ENCODE assay signal across 8 cellular contexts in genomic region chr13:84137292-84137691, GRCh38.
DNase-seq lines count a peak whose midpoint lies in the region; ATAC-seq and TF ChIP-seq lines count a peak whose summit lies in the region.

No MANE protein-coding gene starts in this region.

- H4K20me1 ChIP-seq in hepatocyte (ENCODE audit: insufficient read depth, poor library complexity, severe bottlenecking), result no peaks in the 10 kb centered on the region

- peak; percentile 98 to 100 for ATAC-seq in CD4-positive, CD25-positive, alpha-beta regulatory T cell (ENCODE audit: low read depth in 2 of 2)
- peak; percentile 87 for ATAC-seq in GM21526 (IDR thresholded peaks at IDR 0.05; ENCODE audit: low FRiP score, unreplicated experiment)

- DNase-seq in CD4-positive, CD25-positive, alpha-beta regulatory T cell, result peak; percentile 45 to 94 (median 79)
- DNase-seq in KG1 (lab: John Stamatoyannopoulos, UW), result peak; percentile 45
- no peak for DNase-seq in activated T-cell treated with anti-CD3 and anti-CD28 coated beads, Interleukin-2, amount 50 U/mL, for 24 hours
- DNase-seq in stimulated activated CD4-positive, alpha-beta T cell treated with anti-CD3 and anti-CD28 coated beads, Interleukin-12 subunit alpha, Interleukin-12 subunit beta, amount 100 ng/mL, for 48 hours (ENCODE audit: low read depth in 2 of 3, low spot score in 1 of 3), result peak in 2 of 3 donors; percentile 5 to 25
- no peak for DNase-seq in nephron progenitor cell
- DNase-seq in hepatocyte (ENCODE audit: low spot score), result no peak
- DNase-seq in dedifferentiated amniotic fluid mesenchymal stem cell (ENCODE audit: extremely low spot score), result no peak

- H3K36me3 Mint-ChIP-seq in CD4-positive, CD25-positive, alpha-beta regulatory T cell, result no peaks in the 10 kb centered on the region
- no peaks in the 10 kb centered on the region for H3K36me3 Mint-ChIP-seq in activated T-cell treated with anti-CD3 and anti-CD28 coated beads, Interleukin-2, amount 50 U/mL, for 24 hours (ENCODE audit: low read depth)
- H3K36me3 Mint-ChIP-seq in nephron progenitor cell (ENCODE audit: low read depth), result no peaks in the 10 kb centered on the region

- no peaks in the 10 kb centered on the region for H3K27me3 ChIP-seq in CD4-positive, CD25-positive, alpha-beta regulatory T cell (ENCODE audit: control insufficient read depth, insufficient read depth, low read length)
- H3K27me3 ChIP-seq in hepatocyte, result no peaks in the 10 kb centered on the region

- H3K4me2 ChIP-seq in hepatocyte, result no peak overlapping the region

- H3K9me3 Mint-ChIP-seq in CD4-positive, CD25-positive, alpha-beta regulatory T cell, result peaks cover 0 to 1% (median 0%) of the 10 kb centered on the region in 7 donors
- no peaks in the 10 kb centered on the region for H3K9me3 Mint-ChIP-seq in activated T-cell treated with anti-CD3 and anti-CD28 coated beads, Interleukin-2, amount 50 U/mL, for 24 hours
- H3K9me3 Mint-ChIP-seq in nephron progenitor cell, result no peaks in the 10 kb centered on the region

- no peaks in the 10 kb centered on the region for H3K9me2 ChIP-seq in hepatocyte (replicated peaks; ENCODE audit: insufficient read depth)

- H3K4me3 ChIP-seq in CD4-positive, CD25-positive, alpha-beta regulatory T cell (ENCODE audit: low read depth, low read length), result peak overlapping the region; percentile 79
- H3K4me3 ChIP-seq in hepatocyte, result no peak overlapping the region

- peak overlapping the region; percentile 62 to 99 (median 81) for H3K27ac Mint-ChIP-seq in CD4-positive, CD25-positive, alpha-beta regulatory T cell
- peak overlapping the region; percentile 84 for H3K27ac Mint-ChIP-seq in activated T-cell treated with anti-CD3 and anti-CD28 coated beads, Interleukin-2, amount 50 U/mL, for 24 hours
- no peak overlapping the region for H3K27ac Mint-ChIP-seq in nephron progenitor cell

- 84% methylated on average over 2 of the region's 2 CpGs for WGBS in hepatocyte (ENCODE audit: low lambda C conversion rate, missing lambda C conversion rate)

- no peaks in the 10 kb centered on the region for H3K79me2 ChIP-seq in hepatocyte

- H3K9me3 ChIP-seq in CD4-positive, CD25-positive, alpha-beta regulatory T cell (ENCODE audit: control insufficient read depth in 2 of 2, low read length in 2 of 2), result no peaks in the 10 kb centered on the region
- H3K9me3 ChIP-seq in hepatocyte (ENCODE audit: low read depth), result no peaks in the 10 kb centered on the region

- peak overlapping the region; percentile 73 for H3K27ac ChIP-seq in CD4-positive, CD25-positive, alpha-beta regulatory T cell (ENCODE audit: insufficient read depth, low read length, poor library complexity, severe bottlenecking)
- H3K27ac ChIP-seq in hepatocyte, result no peak overlapping the region

- peaks cover 23% of the 10 kb centered on the region for H3K4me1 ChIP-seq in CD4-positive, CD25-positive, alpha-beta regulatory T cell (ENCODE audit: control insufficient read depth, insufficient read depth, low read length, poor library complexity, severe bottlenecking)
- no peaks in the 10 kb centered on the region for H3K4me1 ChIP-seq in hepatocyte (ENCODE audit: insufficient read depth)

- H2AFZ ChIP-seq in hepatocyte, result no peak overlapping the region

- no peaks in the 10 kb centered on the region for H3K27me3 Mint-ChIP-seq in CD4-positive, CD25-positive, alpha-beta regulatory T cell
- H3K27me3 Mint-ChIP-seq in activated T-cell treated with anti-CD3 and anti-CD28 coated beads, Interleukin-2, amount 50 U/mL, for 24 hours, result no peaks in the 10 kb centered on the region
- H3K27me3 Mint-ChIP-seq in nephron progenitor cell (ENCODE audit: low read depth, poor library complexity), result no peaks in the 10 kb centered on the region

- peaks cover 18 to 40% (median 30%) of the 10 kb centered on the region in 4 donors for H3K4me1 Mint-ChIP-seq in CD4-positive, CD25-positive, alpha-beta regulatory T cell
- H3K4me1 Mint-ChIP-seq in activated T-cell treated with anti-CD3 and anti-CD28 coated beads, Interleukin-2, amount 50 U/mL, for 24 hours (ENCODE audit: low read depth), result peaks cover 27% of the 10 kb centered on the region
- H3K4me1 Mint-ChIP-seq in nephron progenitor cell, result no peaks in the 10 kb centered on the region

- H3K36me3 ChIP-seq in CD4-positive, CD25-positive, alpha-beta regulatory T cell (ENCODE audit: control insufficient read depth, insufficient read depth, low read length), result no peaks in the 10 kb centered on the region
- no peaks in the 10 kb centered on the region for H3K36me3 ChIP-seq in hepatocyte (replicated peaks; ENCODE audit: insufficient read depth, low read depth)

- no peak for TF ChIP-seq CTCF in nephron progenitor cell (IDR thresholded peaks at IDR 0.05)
- no peak for TF ChIP-seq CTCF in hepatocyte (IDR thresholded peaks at IDR 0.05; ENCODE audit: poor library complexity)

- H3K4me3 Mint-ChIP-seq in CD4-positive, CD25-positive, alpha-beta regulatory T cell, result peak overlapping the region; percentile 18 to 87 (median 72)
- H3K4me3 Mint-ChIP-seq in activated T-cell treated with anti-CD3 and anti-CD28 coated beads, Interleukin-2, amount 50 U/mL, for 24 hours, result peak overlapping the region; percentile 35
- H3K4me3 Mint-ChIP-seq in nephron progenitor cell, result no peak overlapping the region

Comparison
In these comparisons a context has a peak if more than half of its experiments do, and no peak if none do; other contexts are left out.
1. DNase-seq: peak in CD4-positive, CD25-positive, alpha-beta regulatory T cell (3 of 3), KG1 (single experiment) and stimulated activated CD4-positive, alpha-beta T cell treated with anti-CD3 and anti-CD28 coated beads, Interleukin-12 subunit alpha, Interleukin-12 subunit beta, amount 100 ng/mL, for 48 hours (2 of 3); none in activated T-cell treated with anti-CD3 and anti-CD28 coated beads, Interleukin-2, amount 50 U/mL, for 24 hours (single experiment), nephron progenitor cell (single experiment), hepatocyte (single experiment) and dedifferentiated amniotic fluid mesenchymal stem cell (single experiment).